9 cellular contexts compared by ENCODE assay signal in the genomic region with DNA sequence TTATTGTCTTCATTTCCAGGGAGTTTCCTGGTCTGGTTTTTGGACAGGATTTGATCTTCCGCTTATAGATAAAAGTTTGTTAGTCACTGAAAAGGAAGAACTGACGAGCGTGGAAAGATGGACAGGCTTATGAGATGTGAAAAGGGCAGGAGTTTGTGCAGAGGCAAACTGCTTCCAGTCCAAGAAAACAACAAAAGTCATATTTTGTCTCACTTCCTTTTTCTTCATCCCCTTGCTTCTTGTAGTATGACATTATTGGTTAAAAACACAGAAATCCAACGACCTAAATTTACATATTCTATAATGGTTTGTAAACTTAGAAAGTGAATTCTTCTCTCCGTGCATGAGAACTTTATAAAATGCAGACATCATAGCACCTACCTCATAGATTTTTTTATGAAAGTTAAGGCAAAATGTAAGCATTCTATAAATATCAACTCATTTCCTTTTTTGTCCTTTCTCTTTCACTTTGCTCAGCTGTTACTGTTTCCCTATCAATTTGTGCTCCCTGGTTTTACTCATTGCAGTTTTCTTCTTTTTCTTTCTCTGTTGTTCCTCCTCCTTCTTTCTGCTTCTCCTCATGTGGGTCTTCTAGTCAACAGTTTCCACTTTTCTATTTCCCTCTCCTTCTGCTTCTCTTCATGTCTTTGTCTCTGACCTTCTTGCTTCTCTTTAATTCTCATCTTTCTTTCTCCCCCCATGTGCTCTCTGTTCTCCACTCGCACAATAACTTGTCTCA.
A peak's percentile ranks its signal among the peaks of the same experiment; 100 is the strongest.
DNase-seq lines count a peak whose midpoint lies in the region; ATAC-seq, FAIRE-seq and TF ChIP-seq lines count a peak whose summit lies in the region.
"Had no signal": no experiment of that assay in that cellular context is flagged by ENCODE, and none has a peak within 500 bp of the region (broad histone marks: within the 10 kb centered on the region; RNA-seq: fewer than 3 reads in every experiment).

No MANE protein-coding gene starts in this region.

- H2AFZ ChIP-seq in K562 (ENCODE audit: low read depth, low read length), result peak overlapping the region; percentile 73
- H2AFZ ChIP-seq: parathyroid adenoma had no signal

- H3K79me2 ChIP-seq in K562 (ENCODE audit: control insufficient read depth, insufficient read depth, low read length), result no peaks in the 10 kb centered on the region
- H3K79me2 ChIP-seq: parathyroid adenoma had no signal

- H3K27me3 Mint-ChIP-seq in CD8-positive, alpha-beta T cell (ENCODE audit: low read depth), result peaks cover 2% of the 10 kb centered on the region

- H3K27ac Mint-ChIP-seq in CD8-positive, alpha-beta T cell, result no peak overlapping the region

- no peaks in the 10 kb centered on the region for H3K36me3 Mint-ChIP-seq in CD8-positive, alpha-beta T cell

- DNase-seq in CD8-positive, alpha-beta T cell, result no peak
- DNase-seq in K562 (ENCODE audit: extremely low read depth in 1 of 4, low spot score in 3 of 4) (peak in 1 of 4 experiments; percentile 14), SK-N-DZ (ENCODE audit: low spot score) (no peak), dorsolateral prefrontal cortex (no peak), H7 (no peak)
- no peak for DNase-seq in central memory CD4-positive, alpha-beta T cell

- H3K27me3 ChIP-seq in CD8-positive, alpha-beta T cell (ENCODE audit: insufficient read depth, low read length), result no peaks in the 10 kb centered on the region
- H3K27me3 ChIP-seq in K562 (ENCODE audit: control insufficient read depth in 2 of 2, insufficient read depth in 2 of 2, low read length in 2 of 2) (no peaks in the 10 kb centered on the region), dorsolateral prefrontal cortex (no peaks in the 10 kb centered on the region), H7 (ENCODE audit: control insufficient read depth, insufficient read depth, low read length) (no peaks in the 10 kb centered on the region)

- in situ Hi-C loops in K562 (cut with MboI), result no loop called here

- no peak for TF ChIP-seq EP300 in K562 (IDR thresholded peaks at IDR 0.05; ENCODE audit: low read length)

- no peaks in the 10 kb centered on the region for H3K9me3 Mint-ChIP-seq in CD8-positive, alpha-beta T cell

- 30% methylated on average over 6 of the region's 6 CpGs for WGBS in K562 (ENCODE audit: insufficient coverage, low coverage, missing lambda C conversion rate)

- H3K4me1 Mint-ChIP-seq in CD8-positive, alpha-beta T cell (ENCODE audit: low read depth), result peaks cover 12% of the 10 kb centered on the region

- peak overlapping the region; percentile 4 for H3K4me2 ChIP-seq in K562 (ENCODE audit: insufficient read depth, low read length)

- FAIRE-seq in K562 (lab: Jason Lieb, UNC), result peak; percentile 58

- peaks cover 3% of the 10 kb centered on the region for H3K4me1 ChIP-seq in CD8-positive, alpha-beta T cell (ENCODE audit: insufficient read depth, low read length)
- H3K4me1 ChIP-seq in K562 (replicated peaks in 1 of 2; ENCODE audit: control insufficient read depth in 2 of 2, insufficient read depth in 2 of 2, low read length in 2 of 2), result no peaks in the 10 kb centered on the region
- H3K4me1 ChIP-seq: parathyroid adenoma had no signal

- CTCF ChIA-PET in CD8-positive, alpha-beta T cell (lab: Charles Lee), result no interaction called here
- CTCF ChIA-PET in K562 (lab: Yijun Ruan, JAX; ENCODE audit: low intra/inter-chr PET ratio), result no interaction called here

- H3K36me3 ChIP-seq in CD8-positive, alpha-beta T cell (ENCODE audit: insufficient read depth, low read length), result no peaks in the 10 kb centered on the region
- H3K36me3 ChIP-seq in K562 (ENCODE audit: control insufficient read depth, insufficient read depth, low read length), result no peaks in the 10 kb centered on the region
- no peaks in the 10 kb centered on the region for H3K36me3 ChIP-seq in H7 (replicated peaks; ENCODE audit: control insufficient read depth, insufficient read depth, low read length)

- no peak overlapping the region for H3K4me3 ChIP-seq in CD8-positive, alpha-beta T cell (ENCODE audit: low read depth, low read length)
- H3K4me3 ChIP-seq in K562 (no peak overlapping the region), dorsolateral prefrontal cortex (peak overlapping the region in 12 of 59 donors; percentile 1 to 29 (median 15)), H7 (ENCODE audit: insufficient read depth, low read depth, low read length) (no peak overlapping the region)

- no peaks in the 10 kb centered on the region for H3K9me1 ChIP-seq in K562 (ENCODE audit: control insufficient read depth, insufficient read depth, low read length)

- no peak overlapping the region for H3K27ac ChIP-seq in CD8-positive, alpha-beta T cell (ENCODE audit: low read depth, low read length)
- peak overlapping the region; percentile 6; the same call in 1 of the 3 replicates for H3K27ac ChIP-seq in K562 (ENCODE audit: extremely low read depth, low read depth, low read length)
- H3K27ac ChIP-seq in dorsolateral prefrontal cortex, result peak overlapping the region in 2 of 59 donors; percentile 6 to 12
- H3K27ac ChIP-seq: parathyroid adenoma had no signal

- no peak for TF ChIP-seq RAD21 in K562 (CRISPR knock-in tag; conservative IDR thresholded peaks at IDR 0.05 in 1 of 2, IDR thresholded peaks at IDR 0.05 in 1 of 2)

- TF ChIP-seq POLR2A in K562 (conservative IDR thresholded peaks at IDR 0.05), result no peak

- intact Hi-C loops in CD8-positive, alpha-beta T cell (cut with DNase I, micrococcal nuclease), result loop anchor here in 1 of 2 experiments (5.0 kb wide), 1 partner anchor 140 kb away; no protein-coding TSS in a partner anchor
- intact Hi-C loops in K562 (cut with micrococcal nuclease), result no loop called here
- intact Hi-C loops in dorsolateral prefrontal cortex (cut with DNase I), result no loop called here

- ATAC-seq in CD8-positive, alpha-beta T cell, result no peak
- ATAC-seq in GM19452 (IDR thresholded peaks at IDR 0.05; ENCODE audit: unreplicated experiment) (peak; percentile 95), HG03378 (IDR thresholded peaks at IDR 0.05; ENCODE audit: unreplicated experiment) (peak; percentile 94), K562 (peak; percentile 57)

- BruUV-seq in K562 (replicated peaks; lab: Mats Ljungman, UMichigan), result no TSS peak

- H3K9ac ChIP-seq in K562 (ENCODE audit: insufficient read depth in 1 of 2, low read depth in 2 of 2, low read length in 2 of 2), result 0 out of 4 replicates have a peak overlapping the region, but pooled peaks of 1 of the 2 experiments have one; percentile 31
- H3K9ac ChIP-seq: parathyroid adenoma had no signal

- H4K20me1 ChIP-seq in K562 (replicated peaks; ENCODE audit: control insufficient read depth, insufficient read depth, low read length), result no peaks in the 10 kb centered on the region

- H3K9me3 ChIP-seq in CD8-positive, alpha-beta T cell (ENCODE audit: low read length), result no peaks in the 10 kb centered on the region
- no peaks in the 10 kb centered on the region for H3K9me3 ChIP-seq in K562 (replicated peaks; ENCODE audit: control insufficient read depth, insufficient read depth, low read depth, low read length)

- POLR2A ChIA-PET in CD8-positive, alpha-beta T cell (lab: Charles Lee), result no interaction called here
- POLR2A ChIA-PET in K562 (lab: Yijun Ruan, JAX), result no interaction called here

- H3K4me3 Mint-ChIP-seq in CD8-positive, alpha-beta T cell, result peak overlapping the region; percentile 42

- no peak for TF ChIP-seq CTCF in CD8-positive, alpha-beta T cell (IDR thresholded peaks at IDR 0.05)
- TF ChIP-seq CTCF in K562 (IDR thresholded peaks at IDR 0.05 in 2 of 3, conservative IDR thresholded peaks at IDR 0.05 in 1 of 3; ENCODE audit: insufficient read depth in 2 of 3, low read depth in 1 of 3, low read length in 3 of 3) (no peak), dorsolateral prefrontal cortex (IDR thresholded peaks at IDR 0.05 in 54 of 56, conservative IDR thresholded peaks at IDR 0.05 in 2 of 56; ENCODE audit: low read depth in 1 of 56, partially characterized antibody in 56 of 56) (no peak)

TF ChIP-seq in K562, 482 proteins besides CTCF, POLR2A, EP300 and RAD21 (continues in another document):
- peak; percentile 67; the same call in 1 of the 2 replicates for TF ChIP-seq LARP7 (IDR thresholded peaks at IDR 0.05)
